31 cellular contexts compared by ENCODE assay signal in genomic region chr11:62608776-62609175, GRCh38. TPM values are rescaled to one million over a fixed set of nuclear protein-coding genes. Genes with fewer than 3 reads are reported as not detected.
DNase-seq lines count a peak whose midpoint lies in the region; ATAC-seq, FAIRE-seq and TF ChIP-seq lines count a peak whose summit lies in the region.
"Had no signal": no experiment of that assay in that cellular context is flagged by ENCODE, and none has a peak within 500 bp of the region (broad histone marks: within the 10 kb centered on the region; RNA-seq: fewer than 3 reads in every experiment).

No MANE protein-coding gene starts in this region.

- H3K4me3 ChIP-seq in mammary epithelial cell (replicated peaks in 1 of 3; ENCODE audit: insufficient read depth in 1 of 3, low read depth in 2 of 3, low read length in 3 of 3): no peak overlapping the region
- no peak overlapping the region for H3K4me3 ChIP-seq in breast epithelium
- H3K4me3 ChIP-seq: GM23248, left lung, ovary, tibial nerve had no signal

- no peaks in the 10 kb centered on the region for H3K9me3 Mint-ChIP-seq in activated T-helper 1 cell treated with anti-CD3 and anti-CD28 coated beads, Interleukin-12 subunit alpha, Interleukin-12 subunit beta, Interleukin-2, Interleukin-4 antibody, amounts not matched to agents 30 ng/mL and 10 ng/mL and 1 ng/mL, durations not matched to agents 14 hours and 24 hours and 36 hours
- no peaks in the 10 kb centered on the region for H3K9me3 Mint-ChIP-seq in naive thymus-derived CD8-positive, alpha-beta T cell
- H3K9me3 Mint-ChIP-seq: CD8-positive, alpha-beta memory T cell had no signal

- H3K36me3 ChIP-seq in mammary epithelial cell (ENCODE audit: insufficient read depth, low read length) (peaks cover 5% of the 10 kb centered on the region), breast epithelium (no peaks in the 10 kb centered on the region)
- H3K36me3 ChIP-seq: ovary had no signal

- H3K9me3 ChIP-seq in mammary epithelial cell (replicated peaks; ENCODE audit: insufficient read depth, low read length) (no peaks in the 10 kb centered on the region), breast epithelium (no peaks in the 10 kb centered on the region)
- H3K9me3 ChIP-seq: left lung, ovary, tibial nerve had no signal

- peaks cover 24% of the 10 kb centered on the region for H3K36me3 Mint-ChIP-seq in activated T-helper 1 cell treated with anti-CD3 and anti-CD28 coated beads, Interleukin-12 subunit alpha, Interleukin-12 subunit beta, Interleukin-2, Interleukin-4 antibody, amounts not matched to agents 30 ng/mL and 10 ng/mL and 1 ng/mL, durations not matched to agents 14 hours and 24 hours and 36 hours (ENCODE audit: low read depth)
- peaks cover 0 to 42% (median 15%) of the 10 kb centered on the region in 3 donors for H3K36me3 Mint-ChIP-seq in naive thymus-derived CD8-positive, alpha-beta T cell

- CTCF ChIA-PET in mammary epithelial cell (lab: Charles Lee; ENCODE audit: low non-redundant PET): no interaction called here

- H3K9ac ChIP-seq in mammary epithelial cell (ENCODE audit: insufficient read depth, low read length): no peak overlapping the region
- H3K9ac ChIP-seq: GM23248 had no signal

- no peaks in the 10 kb centered on the region for H3K27me3 Mint-ChIP-seq in activated T-helper 1 cell treated with anti-CD3 and anti-CD28 coated beads, Interleukin-12 subunit alpha, Interleukin-12 subunit beta, Interleukin-2, Interleukin-4 antibody, amounts not matched to agents 30 ng/mL and 10 ng/mL and 1 ng/mL, durations not matched to agents 14 hours and 24 hours and 36 hours (ENCODE audit: insufficient read depth)
- H3K27me3 Mint-ChIP-seq in naive thymus-derived CD8-positive, alpha-beta T cell: no peaks in the 10 kb centered on the region
- H3K27me3 Mint-ChIP-seq: CD8-positive, alpha-beta memory T cell had no signal

- peak overlapping the region; percentile 32 for H3K4me3 Mint-ChIP-seq in activated T-helper 1 cell treated with anti-CD3 and anti-CD28 coated beads, Interleukin-12 subunit alpha, Interleukin-12 subunit beta, Interleukin-2, Interleukin-4 antibody, amounts not matched to agents 30 ng/mL and 10 ng/mL and 1 ng/mL, durations not matched to agents 14 hours and 24 hours and 36 hours
- H3K4me3 Mint-ChIP-seq in naive thymus-derived CD8-positive, alpha-beta T cell: peak overlapping the region in 5 of 10 donors; percentile 19 to 78 (median 34)

- BruUV-seq in mammary epithelial cell (replicated peaks; lab: Mats Ljungman, UMichigan): TSS peak; percentile 22

- H3K79me2 ChIP-seq in mammary epithelial cell (ENCODE audit: insufficient read depth, low read length): peaks cover 15% of the 10 kb centered on the region

- no peak for ATAC-seq in naive thymus-derived CD8-positive, alpha-beta T cell
- ATAC-seq: HepG2, left lung, PC-3, Right ventricle myocardium inferior, SK-N-SH treated with all-trans-retinoic acid at 6 μM for 48 hours had no signal

- H2AFZ ChIP-seq in mammary epithelial cell (ENCODE audit: low read depth, low read length): no peak overlapping the region
- H2AFZ ChIP-seq: GM23248 had no signal

- no peaks in the 10 kb centered on the region for H4K20me1 ChIP-seq in mammary epithelial cell (ENCODE audit: insufficient read depth, low read length)

- DNase-seq in mammary epithelial cell (no peak), breast epithelium (ENCODE audit: low spot score in 2 of 2) (no peak), NCI-H187 (lab: John Stamatoyannopoulos, UW) (no peak), AML-193 (lab: John Stamatoyannopoulos, UW) (no peak), H54 (ENCODE audit: insufficient read length, low spot score) (no peak)
- no peak for DNase-seq in activated T-helper 1 cell treated with anti-CD3 and anti-CD28 coated beads, Interleukin-12 subunit alpha, Interleukin-12 subunit beta, Interleukin-2, Interleukin-4 antibody, amounts not matched to agents 30 ng/mL and 10 ng/mL and 1 ng/mL, durations not matched to agents 14 hours and 24 hours and 36 hours (ENCODE audit: low spot score)
- no peak for DNase-seq in naive thymus-derived CD8-positive, alpha-beta T cell
- DNase-seq: activated CD4-positive, alpha-beta T cell treated with anti-CD3 and anti-CD28 coated beads for 48 hours; activated effector memory CD4-positive, alpha-beta T cell treated with anti-CD3 and anti-CD28 coated beads, Interleukin-2, amount 50 U/mL, for 16 hours; amniotic stem cell; CD8-positive, alpha-beta memory T cell; DMS 273 treated with DMSO at 0.1 percent for 48 hours; effector CD4-positive, alpha-beta T cell; EL; GM23248; NCI-H146; NCI-H524; NK-92 treated with Interleukin-12 subunit alpha and Interleukin-12 subunit beta, amount 100 ng/mL, for 24 hours; ovary; PC-3; T1000; WERI-Rb-1 had no signal

- POLR2A ChIA-PET in naive thymus-derived CD8-positive, alpha-beta T cell (lab: Charles Lee): interaction anchor here (0.7 to 8.0 kb wide), 5 partner anchors 8 to 57 kb away, joined by 4 to 96 read pairs (median 65); partner anchors contain the start of genes C11orf98, CSKMT, GANAB and MTA2

- peak overlapping the region; percentile 1 for H3K27ac Mint-ChIP-seq in activated T-helper 1 cell treated with anti-CD3 and anti-CD28 coated beads, Interleukin-12 subunit alpha, Interleukin-12 subunit beta, Interleukin-2, Interleukin-4 antibody, amounts not matched to agents 30 ng/mL and 10 ng/mL and 1 ng/mL, durations not matched to agents 14 hours and 24 hours and 36 hours
- peak overlapping the region in 8 of 10 donors; percentile 7 to 79 (median 65) for H3K27ac Mint-ChIP-seq in naive thymus-derived CD8-positive, alpha-beta T cell

- WGBS in mammary epithelial cell (ENCODE audit: low coverage, missing lambda C conversion rate): 98% methylated on average over 12 of the region's 12 CpGs

- no peak for TF ChIP-seq POLR2A in breast epithelium (IDR thresholded peaks at IDR 0.05)
- no peak for TF ChIP-seq POLR2A in H54 (IDR thresholded peaks at IDR 0.05; ENCODE audit: low read depth, low read length)

- peaks cover 24% of the 10 kb centered on the region for H3K4me1 ChIP-seq in mammary epithelial cell (ENCODE audit: insufficient read depth, low read length)
- peaks cover 7% of the 10 kb centered on the region in 2 donors for H3K4me1 ChIP-seq in breast epithelium

- H3K4me2 ChIP-seq in mammary epithelial cell (ENCODE audit: insufficient read depth, low read depth, low read length): no peak overlapping the region

- H3K27me3 ChIP-seq in mammary epithelial cell (ENCODE audit: insufficient read depth, low read length) (no peaks in the 10 kb centered on the region), breast epithelium (no peaks in the 10 kb centered on the region)
- H3K27me3 ChIP-seq: left lung, ovary, tibial nerve had no signal

- dilution Hi-C loops in mammary epithelial cell (cut with HindIII; ENCODE audit: low sequenced_read_pairs): loop anchor here (5.0 kb wide), 1 partner anchor 49 kb away; no protein-coding TSS in a partner anchor

- H3K4me1 Mint-ChIP-seq in activated T-helper 1 cell treated with anti-CD3 and anti-CD28 coated beads, Interleukin-12 subunit alpha, Interleukin-12 subunit beta, Interleukin-2, Interleukin-4 antibody, amounts not matched to agents 30 ng/mL and 10 ng/mL and 1 ng/mL, durations not matched to agents 14 hours and 24 hours and 36 hours (ENCODE audit: low read depth): peaks cover 26% of the 10 kb centered on the region
- peaks cover 28 to 69% (median 58%) of the 10 kb centered on the region in 4 donors for H3K4me1 Mint-ChIP-seq in naive thymus-derived CD8-positive, alpha-beta T cell

- FAIRE-seq in H54 (lab: Jason Lieb, UNC): no peak
- FAIRE-seq: bronchial epithelial cell, GM12892, HepG2, islet of Langerhans had no signal

- TF ChIP-seq CTCF in mammary epithelial cell (conservative IDR thresholded peaks at IDR 0.05 in 1 of 2, IDR thresholded peaks at IDR 0.05 in 1 of 2; ENCODE audit: extremely low read depth in 1 of 2, insufficient read depth in 1 of 2, low read depth in 1 of 2, low read length in 2 of 2): no peak
- no peak for TF ChIP-seq CTCF in breast epithelium (IDR thresholded peaks at IDR 0.05)

- intact Hi-C loops in mammary epithelial cell (cut with micrococcal nuclease) (no loop called here), breast epithelium (cut with DNase I; ENCODE audit: low total_unique reads) (no loop called here)
- intact Hi-C loops in activated T-helper 1 cell treated with anti-CD3 and anti-CD28 coated beads, Interleukin-12 subunit alpha, Interleukin-12 subunit beta, Interleukin-2, Interleukin-4 antibody, amounts not matched to agents 30 ng/mL and 10 ng/mL and 1 ng/mL, durations not matched to agents 14 hours and 24 hours and 36 hours (cut with micrococcal nuclease): no loop called here

- H3K27ac ChIP-seq in mammary epithelial cell (ENCODE audit: insufficient read depth, low read depth, low read length): no peak overlapping the region
- H3K27ac ChIP-seq in breast epithelium: no peak overlapping the region
- H3K27ac ChIP-seq: epithelial cell of prostate, GM23248, left lung, ovary, WERI-Rb-1 had no signal

- in situ Hi-C loops in mammary epithelial cell (cut with MboI; ENCODE audit: low sequenced_read_pairs in 2 of 2): no loop called here

RNA-seq across cellular contexts. Expression of gene EML3, which starts 3.8 kb away (rescaled TPM):
- total RNA-seq in mammary epithelial cell (10 to 100 TPM; 21.0 to 46.6 TPM), breast epithelium (10 to 100 TPM; 34.7 to 58.7 (median 35.7) TPM)
- polyA plus RNA-seq in mammary epithelial cell: 20.7 TPM
- polyA minus RNA-seq in mammary epithelial cell: 25.2 TPM
- 164 and 167 TPM in 2 replicates for total RNA-seq in activated T-helper 1 cell treated with anti-CD3 and anti-CD28 coated beads, Interleukin-12 subunit alpha, Interleukin-12 subunit beta, Interleukin-2, Interleukin-4 antibody, amounts not matched to agents 30 ng/mL and 10 ng/mL and 1 ng/mL, durations not matched to agents 14 hours and 24 hours and 36 hours
- 100 to 1,000 TPM; 251 to 255 TPM for total RNA-seq in naive thymus-derived CD8-positive, alpha-beta T cell
- polyA plus RNA-seq in naive thymus-derived CD8-positive, alpha-beta T cell: 10 to 100 TPM; 14.8 to 23.7 (median 15.7) TPM

RNA-seq across cellular contexts. Expression of gene ROM1, which starts 4.3 kb away (rescaled TPM):
- total RNA-seq in mammary epithelial cell (1 to 10 TPM; 2.3 TPM), breast epithelium (10 to 100 TPM in 2 of 3 donors, 1 to 10 TPM in 1; 8.5 to 11.5 (median 11.0) TPM)
- polyA plus RNA-seq in mammary epithelial cell: 2.1 TPM
- not detected for polyA minus RNA-seq in mammary epithelial cell
- 2.5 and 3.2 TPM in 2 replicates for total RNA-seq in activated T-helper 1 cell treated with anti-CD3 and anti-CD28 coated beads, Interleukin-12 subunit alpha, Interleukin-12 subunit beta, Interleukin-2, Interleukin-4 antibody, amounts not matched to agents 30 ng/mL and 10 ng/mL and 1 ng/mL, durations not matched to agents 14 hours and 24 hours and 36 hours
- 1 to 10 TPM; 5.4 to 6.1 TPM for total RNA-seq in naive thymus-derived CD8-positive, alpha-beta T cell
- 1 to 10 TPM in 2 of 3 donors, under 1 TPM in 1; 0.82 to 1.9 (median 1.8) TPM for polyA plus RNA-seq in naive thymus-derived CD8-positive, alpha-beta T cell

RNA-seq across cellular contexts. Expression of gene MTA2, which starts 7.1 kb away (rescaled TPM):
- 100 to 1,000 TPM; 157 to 169 TPM for total RNA-seq in mammary epithelial cell
- polyA plus RNA-seq in mammary epithelial cell: 39.3 TPM
- 227 TPM for polyA minus RNA-seq in mammary epithelial cell
- 10 to 100 TPM; 61.3 to 92.8 (median 85.5) TPM for total RNA-seq in breast epithelium
- total RNA-seq in activated T-helper 1 cell treated with anti-CD3 and anti-CD28 coated beads, Interleukin-12 subunit alpha, Interleukin-12 subunit beta, Interleukin-2, Interleukin-4 antibody, amounts not matched to agents 30 ng/mL and 10 ng/mL and 1 ng/mL, durations not matched to agents 14 hours and 24 hours and 36 hours: 224 and 230 TPM in 2 replicates
- 100 to 1,000 TPM; 170 to 178 TPM for total RNA-seq in naive thymus-derived CD8-positive, alpha-beta T cell
- polyA plus RNA-seq in naive thymus-derived CD8-positive, alpha-beta T cell: 10 to 100 TPM; 15.8 to 32.6 (median 21.5) TPM

RNA-seq across cellular contexts. Expression of gene B3GAT3, which starts 13.0 kb away (rescaled TPM):
- total RNA-seq in mammary epithelial cell (10 to 100 TPM; 37.8 to 42.0 TPM), breast epithelium (10 to 100 TPM; 19.0 to 38.0 (median 29.6) TPM)
- polyA plus RNA-seq in mammary epithelial cell: 29.4 TPM
- polyA minus RNA-seq in mammary epithelial cell: 14.2 TPM
- 93.8 and 94.3 TPM in 2 replicates for total RNA-seq in activated T-helper 1 cell treated with anti-CD3 and anti-CD28 coated beads, Interleukin-12 subunit alpha, Interleukin-12 subunit beta, Interleukin-2, Interleukin-4 antibody, amounts not matched to agents 30 ng/mL and 10 ng/mL and 1 ng/mL, durations not matched to agents 14 hours and 24 hours and 36 hours
- 10 to 100 TPM; 79.8 to 83.8 TPM for total RNA-seq in naive thymus-derived CD8-positive, alpha-beta T cell
- 10 to 100 TPM; 35.6 to 51.3 (median 40.3) TPM for polyA plus RNA-seq in naive thymus-derived CD8-positive, alpha-beta T cell

RNA-seq across cellular contexts. Expression of gene TUT1, which starts 17.5 kb away (rescaled TPM):
- total RNA-seq in mammary epithelial cell (10 to 100 TPM in 1 of 2 donors, 1 to 10 TPM in 1; 7.8 to 18.5 TPM), breast epithelium (10 to 100 TPM in 2 of 3 donors, 1 to 10 TPM in 1; 7.7 to 12.1 (median 10.7) TPM)
- 12.2 TPM for polyA plus RNA-seq in mammary epithelial cell
- 11.7 TPM for polyA minus RNA-seq in mammary epithelial cell
- 38.7 and 40.7 TPM in 2 replicates for total RNA-seq in activated T-helper 1 cell treated with anti-CD3 and anti-CD28 coated beads, Interleukin-12 subunit alpha, Interleukin-12 subunit beta, Interleukin-2, Interleukin-4 antibody, amounts not matched to agents 30 ng/mL and 10 ng/mL and 1 ng/mL, durations not matched to agents 14 hours and 24 hours and 36 hours
- 10 to 100 TPM; 46.4 to 50.9 TPM for total RNA-seq in naive thymus-derived CD8-positive, alpha-beta T cell
- 10 to 100 TPM; 12.8 to 24.4 (median 16.9) TPM for polyA plus RNA-seq in naive thymus-derived CD8-positive, alpha-beta T cell
